8 cellular contexts compared by ENCODE assay signal in the genomic region with DNA sequence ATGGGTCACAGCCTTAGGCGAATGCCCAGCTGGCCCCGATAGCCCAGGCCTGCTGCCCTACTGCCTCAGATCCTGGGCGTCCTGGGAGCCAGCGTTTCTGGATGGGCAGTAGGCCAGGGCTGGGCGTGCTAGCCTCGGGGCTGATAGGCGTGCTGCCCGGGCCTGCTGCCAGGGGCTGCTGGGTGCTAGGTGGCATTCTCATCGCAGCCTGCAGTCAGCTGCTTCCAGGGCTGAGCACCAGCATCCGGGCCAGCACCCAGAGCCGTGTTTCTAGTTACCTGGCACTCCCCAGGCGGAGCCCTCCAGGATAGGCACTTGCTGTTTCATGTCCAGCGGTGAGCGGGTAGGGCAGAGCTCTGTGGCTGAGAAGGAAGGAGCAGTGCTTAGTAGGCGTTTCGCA. TPM values are rescaled to one million over a fixed set of nuclear protein-coding genes. Genes with fewer than 3 reads are reported as not detected.
DNase-seq lines count a peak whose midpoint lies in the region; ATAC-seq and TF ChIP-seq lines count a peak whose summit lies in the region.
"Not testable (repeated sequence)": the region's sequence is repeated elsewhere in the genome, so short reads cannot be mapped to it uniquely, and the experiment has no call there.
"Had no signal": no experiment of that assay in that cellular context is flagged by ENCODE, and none has a peak within 500 bp of the region (broad histone marks: within the 10 kb centered on the region; RNA-seq: fewer than 3 reads in every experiment).

No MANE protein-coding gene starts in this region.

- not testable (repeated sequence) for H3K27me3 ChIP-seq in PC-3 (ENCODE audit: low read length); heart left ventricle; lung (ENCODE audit: control insufficient read depth, insufficient read depth); psoas muscle (ENCODE audit: insufficient read depth in 3 of 3, low read length in 2 of 3); upper lobe of right lung

- H3K27ac ChIP-seq in PC-3 (ENCODE audit: low read length); heart left ventricle; lung (ENCODE audit: low read depth in 1 of 2, low read length in 1 of 2); psoas muscle; upper lobe of right lung: not testable (repeated sequence)

- not testable (repeated sequence) for H3K9ac ChIP-seq in PC-3 (ENCODE audit: low read length)

- CTCF ChIA-PET in PC-3 (lab: Charles Lee), result not testable (repeated sequence)

- POLR2A ChIA-PET in PC-3 (lab: Charles Lee; ENCODE audit: unreplicated experiment), result not testable (repeated sequence)

- TF ChIP-seq CTCF in PC-3 (conservative IDR thresholded peaks at IDR 0.05; ENCODE audit: low read depth, low read length); heart left ventricle (IDR thresholded peaks at IDR 0.05); lung (IDR thresholded peaks at IDR 0.05; ENCODE audit: control extremely low read depth, extremely low read depth); psoas muscle (IDR thresholded peaks at IDR 0.05); upper lobe of right lung (IDR thresholded peaks at IDR 0.05): not testable (repeated sequence)

- not testable (repeated sequence) for BruUV-seq in PC-3 (replicated peaks; lab: Mats Ljungman, UMichigan)

- not testable (repeated sequence) for H2AFZ ChIP-seq in PC-3 (ENCODE audit: low read length)

- intact Hi-C loops in PC-3 (cut with micrococcal nuclease); heart left ventricle (cut with DNase I); left colon (cut with DNase I, micrococcal nuclease); psoas muscle (cut with DNase I); upper lobe of right lung (cut with DNase I): not testable (repeated sequence)

- not testable (repeated sequence) for H4K20me1 ChIP-seq in PC-3 (ENCODE audit: low read length)

- H3F3A ChIP-seq in PC-3 (ENCODE audit: low read length, unreplicated experiment), result not testable (repeated sequence)

- H3K36me3 ChIP-seq in PC-3 (ENCODE audit: low read depth, low read length); psoas muscle (ENCODE audit: insufficient read depth in 1 of 2, low read depth in 1 of 2): not testable (repeated sequence)
- peaks cover 0 to 19% (median 7%) of the 10 kb centered on the region in 9 donors for H3K36me3 ChIP-seq in heart left ventricle
- peaks cover 0 to 17% of the 10 kb centered on the region in 2 donors for H3K36me3 ChIP-seq in lung (ENCODE audit: control insufficient read depth in 2 of 2, insufficient read depth in 2 of 2, low read length in 2 of 2)
- H3K36me3 ChIP-seq in upper lobe of right lung, result peaks cover 13% of the 10 kb centered on the region

- not testable (repeated sequence) for H3K9me2 ChIP-seq in PC-3 (replicated peaks; ENCODE audit: low read length)

- not testable (repeated sequence) for H3K4me1 ChIP-seq in PC-3 (ENCODE audit: insufficient read depth, low read length); heart left ventricle; lung (ENCODE audit: control insufficient read depth in 2 of 2, insufficient read depth in 2 of 2, low read length in 2 of 2); psoas muscle; upper lobe of right lung

- H3K9me3 ChIP-seq in PC-3 (ENCODE audit: low read length); heart left ventricle; lung (ENCODE audit: control insufficient read depth in 2 of 2, insufficient read depth in 1 of 2, low read length in 1 of 2); psoas muscle; upper lobe of right lung: not testable (repeated sequence)

- not testable (repeated sequence) for TF ChIP-seq POLR2A in heart left ventricle (IDR thresholded peaks at IDR 0.05)

- ATAC-seq in PC-3 (peak; percentile 69), esophagus mucosa (peak; percentile 80), heart left ventricle (peak; percentile 73 to 81 (median 74)), left colon (peak; percentile 70), lung (ENCODE audit: insufficient read depth, low FRiP score) (peak; percentile 44), psoas muscle (peak; percentile 23 to 67 (median 55)), upper lobe of right lung (peak; percentile 71)

- not testable (repeated sequence) for H3K4me3 ChIP-seq in PC-3 (ENCODE audit: low read length); heart left ventricle; lung; psoas muscle; upper lobe of right lung

- H3K79me2 ChIP-seq in PC-3 (ENCODE audit: low read length), result not testable (repeated sequence)

- WGBS in heart left ventricle, 4 donors, result no CpG with 5 or more reads among the region's 16 CpGs
- no CpG with 5 or more reads among the region's 16 CpGs for WGBS in lung, 2 donors
- WGBS in psoas muscle, 3 donors, result no CpG with 5 or more reads among the region's 16 CpGs

- DNase-seq in PC-3; heart left ventricle; left colon; lung (ENCODE audit: low spot score); psoas muscle; upper lobe of right lung: not testable (repeated sequence)

- not testable (repeated sequence) for H3K4me2 ChIP-seq in PC-3 (ENCODE audit: low read length)

RNA-seq across cellular contexts. Expression of a gene that starts 23.5 kb away (rescaled TPM):
- total RNA-seq in PC-3 (2014; rRNA removed) (3.5 and 4.8 TPM in 2 replicates), esophagus mucosa (2.1 TPM), heart left ventricle (1 to 10 TPM; 1.1 to 2.8 (median 2.0) TPM), left colon (1 to 10 TPM; 5.0 to 6.8 TPM), lung (1 to 10 TPM; 3.8 to 6.1 TPM), psoas muscle (1 to 10 TPM; 1.8 to 3.2 (median 2.3) TPM), upper lobe of right lung (5.1 TPM)
- polyA plus RNA-seq in heart left ventricle (1 to 10 TPM; 1.4 to 1.6 TPM), lung (1 to 10 TPM; 1.8 to 1.9 TPM), psoas muscle (1 to 10 TPM in 2 of 3 donors, under 1 TPM in 1; 0.94 to 2.2 (median 1.2) TPM)

RNA-seq across cellular contexts. Expression of a gene that starts 26.5 kb away (rescaled TPM):
- 6.4 and 6.7 TPM in 2 replicates for total RNA-seq in PC-3 (2014; rRNA removed)
- 4.2 TPM for total RNA-seq in esophagus mucosa
- total RNA-seq in heart left ventricle, result 1 to 10 TPM in 1 of 9 donors, under 1 TPM in 7, not detected in 1; 0.14 to 1.7 (median 0.47) TPM
- under 1 TPM; 0.35 to 0.76 TPM for polyA plus RNA-seq in heart left ventricle
- total RNA-seq in left colon, result 1 to 10 TPM; 3.3 to 4.0 TPM
- total RNA-seq in lung, result 1 to 10 TPM in 1 of 2 donors, under 1 TPM in 1; 0.31 to 4.7 TPM
- 1 to 10 TPM; 1.7 to 2.3 TPM for polyA plus RNA-seq in lung
- under 1 TPM in 1 of 4 donors, not detected in 3; 0.34 TPM for total RNA-seq in psoas muscle
- under 1 TPM; 0.01 to 0.07 (median 0.06) TPM for polyA plus RNA-seq in psoas muscle
- total RNA-seq in upper lobe of right lung, result 4.0 TPM

RNA-seq across cellular contexts. Expression of a gene that starts 57.1 kb away (rescaled TPM):
- 0.06 TPM in 1 of 2 replicates, not detected in the other for total RNA-seq in PC-3 (2014; rRNA removed)
- not detected for total RNA-seq in esophagus mucosa
- total RNA-seq in heart left ventricle, result under 1 TPM in 5 of 9 donors, not detected in 4; 0.05 to 0.38 (median 0.12) TPM
- polyA plus RNA-seq in heart left ventricle, result under 1 TPM in 1 of 2 donors, not detected in 1; 0.06 TPM
- total RNA-seq in left colon, result not detected
- under 1 TPM; 0.09 to 0.21 TPM for total RNA-seq in lung
- polyA plus RNA-seq in lung, result under 1 TPM in 1 of 2 donors, not detected in 1; 0.08 TPM
- under 1 TPM in 1 of 4 donors, not detected in 3; 0.08 TPM for total RNA-seq in psoas muscle
- polyA plus RNA-seq in psoas muscle, result under 1 TPM in 1 of 3 donors, not detected in 2; 0.01 TPM
- total RNA-seq in upper lobe of right lung, result 0.09 TPM
- total RNA-seq: Caco-2 had no signal
